Comparison of ENCODE assay signal across 8 cellular contexts in genomic region chr15:60479711-60480110, GRCh38. TPM values are rescaled to one million over a fixed set of nuclear protein-coding genes. Genes with fewer than 3 reads are reported as not detected.
DNase-seq lines count a peak whose midpoint lies in the region; ATAC-seq and TF ChIP-seq lines count a peak whose summit lies in the region.

No MANE protein-coding gene starts in this region.

- H3K27me3 Mint-ChIP-seq in activated CD4-positive, alpha-beta T cell treated with anti-CD3 and anti-CD28 coated beads for 36 hours: no peaks in the 10 kb centered on the region
- H3K27me3 Mint-ChIP-seq in stimulated activated naive CD8-positive, alpha-beta T cell treated with anti-CD3 and anti-CD28 coated beads, Interleukin-15, amount 100 ng/mL, for 72 hours: no peaks in the 10 kb centered on the region

- POLR2A ChIA-PET in activated CD4-positive, alpha-beta T cell treated with anti-CD3 and anti-CD28 coated beads for 36 hours (lab: Charles Lee): interaction anchor here (0.6 kb wide), 1 partner anchor 447 kb away, joined by 5 read pairs; no protein-coding TSS in a partner anchor

- ATAC-seq in activated CD4-positive, alpha-beta T cell treated with anti-CD3 and anti-CD28 coated beads for 36 hours: peak; percentile 4
- peak; percentile 9 for ATAC-seq in stimulated activated naive CD8-positive, alpha-beta T cell treated with anti-CD3 and anti-CD28 coated beads, Interleukin-15, amount 100 ng/mL, for 72 hours
- no peak for ATAC-seq in HG03108 (IDR thresholded peaks at IDR 0.05; ENCODE audit: unreplicated experiment)

- WGBS in hepatocyte (ENCODE audit: low lambda C conversion rate, missing lambda C conversion rate): 78% methylated on average over 5 of the region's 5 CpGs

- CTCF ChIA-PET in activated CD4-positive, alpha-beta T cell treated with anti-CD3 and anti-CD28 coated beads for 36 hours (lab: Charles Lee): interaction anchor here (0.6 to 2.1 kb wide), 9 partner anchors 9 to 153 kb away, joined by 3 to 8 read pairs (median 3); no protein-coding TSS in a partner anchor

- H3K4me3 Mint-ChIP-seq in activated CD4-positive, alpha-beta T cell treated with anti-CD3 and anti-CD28 coated beads for 36 hours: peak overlapping the region; percentile 91
- peak overlapping the region; percentile 97 to 98 for H3K4me3 Mint-ChIP-seq in stimulated activated naive CD8-positive, alpha-beta T cell treated with anti-CD3 and anti-CD28 coated beads, Interleukin-15, amount 100 ng/mL, for 72 hours

- H3K79me2 ChIP-seq in hepatocyte: peaks cover 35% of the 10 kb centered on the region

- H3K9me3 Mint-ChIP-seq in activated CD4-positive, alpha-beta T cell treated with anti-CD3 and anti-CD28 coated beads for 36 hours (ENCODE audit: low read depth): no peaks in the 10 kb centered on the region
- H3K9me3 Mint-ChIP-seq in stimulated activated naive CD8-positive, alpha-beta T cell treated with anti-CD3 and anti-CD28 coated beads, Interleukin-15, amount 100 ng/mL, for 72 hours: no peaks in the 10 kb centered on the region

- peaks cover 17% of the 10 kb centered on the region for H3K36me3 Mint-ChIP-seq in activated CD4-positive, alpha-beta T cell treated with anti-CD3 and anti-CD28 coated beads for 36 hours (ENCODE audit: low read depth)

- intact Hi-C loops in activated CD4-positive, alpha-beta T cell treated with anti-CD3 and anti-CD28 coated beads for 36 hours (cut with DNase I, micrococcal nuclease): loop anchor here (1.0 to 5.0 kb wide), 10 partner anchors 28 to 792 kb away; partner anchors contain the start of genes BNIP2 (in 2 of the 2) and ANXA2 (in 1 of the 2)

- H4K20me1 ChIP-seq in hepatocyte (ENCODE audit: insufficient read depth, poor library complexity, severe bottlenecking): no peaks in the 10 kb centered on the region

- H3K4me3 ChIP-seq in WI38 (ENCODE audit: low read depth, low read length) (peak overlapping the region; percentile 92), hepatocyte (peak overlapping the region; percentile 33)

- H2AFZ ChIP-seq in hepatocyte: peak overlapping the region; percentile 86

- peaks cover 55% of the 10 kb centered on the region for H3K4me1 Mint-ChIP-seq in activated CD4-positive, alpha-beta T cell treated with anti-CD3 and anti-CD28 coated beads for 36 hours
- H3K4me1 Mint-ChIP-seq in stimulated activated naive CD8-positive, alpha-beta T cell treated with anti-CD3 and anti-CD28 coated beads, Interleukin-15, amount 100 ng/mL, for 72 hours: peaks cover 67% of the 10 kb centered on the region

- H3K4me1 ChIP-seq in hepatocyte (ENCODE audit: insufficient read depth): peaks cover 23% of the 10 kb centered on the region

- H3K27me3 ChIP-seq in hepatocyte: no peaks in the 10 kb centered on the region

- H3K27ac ChIP-seq in hepatocyte: peak overlapping the region; percentile 98

- peak; percentile 24 for DNase-seq in activated CD4-positive, alpha-beta T cell treated with anti-CD3 and anti-CD28 coated beads for 36 hours
- no peak for DNase-seq in activated CD4-positive, alpha-beta T cell treated with anti-CD3 and anti-CD28 coated beads, Interleukin-2, amount 50 U/mL, for 48 hours
- no peak for DNase-seq in hepatocyte (ENCODE audit: low spot score)
- DNase-seq in stimulated activated naive CD8-positive, alpha-beta T cell treated with anti-CD3 and anti-CD28 coated beads, Interleukin-15, amount 100 ng/mL, for 72 hours: peak; percentile 14 to 19
- no peak for DNase-seq in activated CD4-positive, CD25-positive, alpha-beta regulatory T cell treated with anti-CD3 and anti-CD28 coated beads, Interleukin-2, amount 50 U/mL, for 72 hours
- no peak for DNase-seq in NCI-H524 treated with DMSO at 0.1 percent for 48 hours (lab: John Stamatoyannopoulos, UW)

- H3K4me2 ChIP-seq in hepatocyte: peak overlapping the region; percentile 76

- H3K9me3 ChIP-seq in hepatocyte (ENCODE audit: low read depth): no peaks in the 10 kb centered on the region

- H3K36me3 ChIP-seq in hepatocyte (replicated peaks; ENCODE audit: insufficient read depth, low read depth): no peaks in the 10 kb centered on the region

- TF ChIP-seq CTCF in WI38 (IDR thresholded peaks at IDR 0.05; ENCODE audit: low read depth, low read length): no peak
- no peak for TF ChIP-seq CTCF in hepatocyte (IDR thresholded peaks at IDR 0.05; ENCODE audit: poor library complexity)

- no peaks in the 10 kb centered on the region for H3K9me2 ChIP-seq in hepatocyte (replicated peaks; ENCODE audit: insufficient read depth)

- peak overlapping the region; percentile 98 for H3K27ac Mint-ChIP-seq in activated CD4-positive, alpha-beta T cell treated with anti-CD3 and anti-CD28 coated beads for 36 hours
- peak overlapping the region; percentile 94 to 99 for H3K27ac Mint-ChIP-seq in stimulated activated naive CD8-positive, alpha-beta T cell treated with anti-CD3 and anti-CD28 coated beads, Interleukin-15, amount 100 ng/mL, for 72 hours

RNA-seq across cellular contexts. Expression of gene ICE2, which starts 0.8 kb away (rescaled TPM):
- total RNA-seq in activated CD4-positive, alpha-beta T cell treated with anti-CD3 and anti-CD28 coated beads for 36 hours: 10 to 100 TPM; 72.8 to 81.6 TPM
- total RNA-seq in hepatocyte: 35.4 and 56.3 TPM in 2 replicates
- polyA plus RNA-seq in hepatocyte: 15.8 and 16.5 TPM in 2 replicates

Comparison
In these comparisons a context has a peak if more than half of its experiments do, and no peak if none do; other contexts are left out.
1. DNase-seq: peak in activated CD4-positive, alpha-beta T cell treated with anti-CD3 and anti-CD28 coated beads for 36 hours (single experiment) and stimulated activated naive CD8-positive, alpha-beta T cell treated with anti-CD3 and anti-CD28 coated beads, Interleukin-15, amount 100 ng/mL, for 72 hours (2 of 2); none in activated CD4-positive, alpha-beta T cell treated with anti-CD3 and anti-CD28 coated beads, Interleukin-2, amount 50 U/mL, for 48 hours (0 of 2), hepatocyte (single experiment), activated CD4-positive, CD25-positive, alpha-beta regulatory T cell treated with anti-CD3 and anti-CD28 coated beads, Interleukin-2, amount 50 U/mL, for 72 hours (single experiment) and NCI-H524 treated with DMSO at 0.1 percent for 48 hours (single experiment).